In the genomic region with DNA sequence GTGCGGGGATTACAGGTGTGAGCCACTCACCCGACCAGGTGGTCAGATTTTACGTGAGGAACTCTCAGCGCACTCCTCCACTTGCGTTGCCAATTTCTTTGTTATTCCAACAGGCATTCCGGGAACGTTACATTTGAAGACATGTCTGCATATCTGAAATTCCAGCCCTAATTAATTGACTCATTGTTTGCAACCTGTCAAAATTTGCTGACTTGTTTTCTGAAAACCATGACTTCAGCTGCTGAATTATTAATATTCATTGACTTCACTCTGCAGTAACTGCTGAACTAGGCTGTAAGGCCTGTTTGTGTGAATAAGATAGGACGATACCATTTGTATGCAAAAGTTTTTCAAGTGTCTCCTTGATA, we compare ENCODE assay signal across 16 cellular contexts.
"Had no signal": no experiment of that assay in that cellular context is flagged by ENCODE, and none has a peak within 500 bp of the region (broad histone marks: within the 10 kb centered on the region; RNA-seq: fewer than 3 reads in every experiment).

No MANE protein-coding gene starts in this region.

- H3K4me1 Mint-ChIP-seq: activated CD4-positive, alpha-beta T cell treated with anti-CD3 and anti-CD28 coated beads, Interleukin-2, amount 10 ng/mL, durations not matched to agents 7 days and 5 days; memory B cell; naive thymus-derived CD8-positive, alpha-beta T cell; stimulated activated naive CD8-positive, alpha-beta T cell treated with anti-CD3 and anti-CD28 coated beads, Interleukin-15, amount 100 ng/mL, for 72 hours had no signal

- H3K27ac Mint-ChIP-seq: activated CD4-positive, alpha-beta T cell treated with anti-CD3 and anti-CD28 coated beads, Interleukin-2, amount 10 ng/mL, durations not matched to agents 7 days and 5 days; memory B cell; T-helper 2 cell treated with Interferon-gamma antibody and Interleukin-4, amounts not matched to agents 5 μg/mL and 100 μg/mL, for 36 hours had no signal

- DNase-seq: activated CD4-positive, alpha-beta T cell treated with anti-CD3 and anti-CD28 coated beads, Interleukin-2, amount 10 ng/mL, durations not matched to agents 7 days and 5 days; activated naive CD4-positive, alpha-beta T cell treated with Interleukin-2 at 50 U/mL for 16 hours; aorta; hippocampal formation; kidney; left ventricle myocardium superior; naive thymus-derived CD8-positive, alpha-beta T cell; right cardiac atrium; stimulated activated naive CD8-positive, alpha-beta T cell treated with anti-CD3 and anti-CD28 coated beads, Interleukin-15, amount 100 ng/mL, for 72 hours; upper lobe of left lung had no signal

- ATAC-seq: esophagus mucosa; left ventricle myocardium superior; naive thymus-derived CD8-positive, alpha-beta T cell; right cardiac atrium; stimulated activated naive CD8-positive, alpha-beta T cell treated with anti-CD3 and anti-CD28 coated beads, Interleukin-15, amount 100 ng/mL, for 72 hours had no signal

- H3K4me3 ChIP-seq: cardiac muscle cell, upper lobe of left lung had no signal

- H3K36me3 ChIP-seq: cardiac muscle cell, neutrophil, upper lobe of left lung had no signal

- H3K9me3 ChIP-seq: neutrophil, upper lobe of left lung had no signal

- H3K9me3 Mint-ChIP-seq: activated CD4-positive, alpha-beta T cell treated with anti-CD3 and anti-CD28 coated beads, Interleukin-2, amount 10 ng/mL, durations not matched to agents 7 days and 5 days; memory B cell; naive thymus-derived CD8-positive, alpha-beta T cell; stimulated activated naive CD8-positive, alpha-beta T cell treated with anti-CD3 and anti-CD28 coated beads, Interleukin-15, amount 100 ng/mL, for 72 hours; T-helper 2 cell treated with Interferon-gamma antibody and Interleukin-4, amounts not matched to agents 5 μg/mL and 100 μg/mL, for 36 hours had no signal

- H3K4me3 Mint-ChIP-seq: activated CD4-positive, alpha-beta T cell treated with anti-CD3 and anti-CD28 coated beads, Interleukin-2, amount 10 ng/mL, durations not matched to agents 7 days and 5 days; memory B cell; naive thymus-derived CD8-positive, alpha-beta T cell; stimulated activated naive CD8-positive, alpha-beta T cell treated with anti-CD3 and anti-CD28 coated beads, Interleukin-15, amount 100 ng/mL, for 72 hours; T-helper 2 cell treated with Interferon-gamma antibody and Interleukin-4, amounts not matched to agents 5 μg/mL and 100 μg/mL, for 36 hours had no signal

- H3K27me3 ChIP-seq: cardiac muscle cell, neutrophil, upper lobe of left lung had no signal

- H3K27ac ChIP-seq: cardiac muscle cell, neutrophil, parathyroid adenoma had no signal

- H3K36me3 Mint-ChIP-seq: memory B cell; naive thymus-derived CD8-positive, alpha-beta T cell had no signal
